In genomic region chr3:57793737-57794187, GRCh38 we compare ENCODE assay signal across 13 cellular contexts. TPM values are rescaled to one million over a fixed set of nuclear protein-coding genes. Genes with fewer than 3 reads are reported as not detected.
DNase-seq lines count a peak whose midpoint lies in the region; ATAC-seq, FAIRE-seq and TF ChIP-seq lines count a peak whose summit lies in the region.
"Had no signal": no experiment of that assay in that cellular context is flagged by ENCODE, and none has a peak within 500 bp of the region (broad histone marks: within the 10 kb centered on the region; RNA-seq: fewer than 3 reads in every experiment).

No MANE protein-coding gene starts in this region.

- H3K36me3 Mint-ChIP-seq in T-helper 2 cell treated with Interferon-gamma antibody and Interleukin-4, amounts not matched to agents 5 μg/mL and 100 μg/mL, for 36 hours (ENCODE audit: low read depth), result peaks cover 3% of the 10 kb centered on the region
- H3K36me3 Mint-ChIP-seq: CD8-positive, alpha-beta T cell had no signal

- H3K4me1 Mint-ChIP-seq in T-helper 2 cell treated with Interferon-gamma antibody and Interleukin-4, amounts not matched to agents 5 μg/mL and 100 μg/mL, for 36 hours (ENCODE audit: low read depth), result peaks cover 28% of the 10 kb centered on the region

- peak overlapping the region; percentile 9 for H2AFZ ChIP-seq in ACC112 (ENCODE audit: low read length, unreplicated experiment)

- H3K36me3 ChIP-seq in ACC112 (ENCODE audit: insufficient read depth, low read length) (no peaks in the 10 kb centered on the region), H7 (replicated peaks; ENCODE audit: control insufficient read depth, insufficient read depth, low read length) (no peaks in the 10 kb centered on the region)

- H3K27ac ChIP-seq in ACC112 (ENCODE audit: low read depth, low read length), result peak overlapping the region; percentile 80

- no peak overlapping the region for H3K4me3 Mint-ChIP-seq in T-helper 2 cell treated with Interferon-gamma antibody and Interleukin-4, amounts not matched to agents 5 μg/mL and 100 μg/mL, for 36 hours
- H3K4me3 Mint-ChIP-seq: activated CD4-positive, alpha-beta T cell treated with anti-CD3 and anti-CD28 coated beads, Interleukin-2, amount 10 ng/mL, durations not matched to agents 7 days and 5 days; CD8-positive, alpha-beta T cell had no signal

- peak; percentile 28 for FAIRE-seq in GM12891 (lab: Jason Lieb, UNC)
- FAIRE-seq: endometrium had no signal

- no peaks in the 10 kb centered on the region for H3K27me3 ChIP-seq in ACC112 (ENCODE audit: insufficient read depth, low read length)
- no peaks in the 10 kb centered on the region for H3K27me3 ChIP-seq in H7 (ENCODE audit: control insufficient read depth, insufficient read depth, low read length)

- TF ChIP-seq POLR2A in GM12891 (IDR thresholded peaks at IDR 0.05; ENCODE audit: low read depth, low read length) (no peak), GM18505 (IDR thresholded peaks at IDR 0.05; ENCODE audit: borderline replicate concordance, extremely low read depth, insufficient read depth, insufficient read length) (no peak)

- ATAC-seq in GM18505 (IDR thresholded peaks at IDR 0.05; ENCODE audit: unreplicated experiment), result no peak
- ATAC-seq in GM18867 (IDR thresholded peaks at IDR 0.05; ENCODE audit: unreplicated experiment), result no peak
- no peak for ATAC-seq in GM19395 (IDR thresholded peaks at IDR 0.05; ENCODE audit: unreplicated experiment)
- ATAC-seq: CD8-positive, alpha-beta T cell had no signal

- H3K79me2 ChIP-seq in ACC112 (ENCODE audit: control insufficient read depth, insufficient read depth, low read length, unreplicated experiment), result peaks cover 69% of the 10 kb centered on the region

- H3K4me1 ChIP-seq in ACC112 (ENCODE audit: control insufficient read depth, insufficient read depth, low read length, unreplicated experiment), result peaks cover 39% of the 10 kb centered on the region

- H3K27ac Mint-ChIP-seq in T-helper 2 cell treated with Interferon-gamma antibody and Interleukin-4, amounts not matched to agents 5 μg/mL and 100 μg/mL, for 36 hours, result peak overlapping the region; percentile 7
- H3K27ac Mint-ChIP-seq: activated CD4-positive, alpha-beta T cell treated with anti-CD3 and anti-CD28 coated beads, Interleukin-2, amount 10 ng/mL, durations not matched to agents 7 days and 5 days; CD8-positive, alpha-beta T cell had no signal

- no peaks in the 10 kb centered on the region for H3K9me3 Mint-ChIP-seq in T-helper 2 cell treated with Interferon-gamma antibody and Interleukin-4, amounts not matched to agents 5 μg/mL and 100 μg/mL, for 36 hours
- H3K9me3 Mint-ChIP-seq: activated CD4-positive, alpha-beta T cell treated with anti-CD3 and anti-CD28 coated beads, Interleukin-2, amount 10 ng/mL, durations not matched to agents 7 days and 5 days; CD8-positive, alpha-beta T cell had no signal

- DNase-seq in GM12891 (ENCODE audit: insufficient read length, low spot score) (no peak), fibroblast of peridontal ligament (ENCODE audit: extremely low read depth) (peak; percentile 39), H7 (no peak)
- DNase-seq in T-helper 2 cell treated with Interferon-gamma antibody and Interleukin-4, amounts not matched to agents 5 μg/mL and 100 μg/mL, for 36 hours (ENCODE audit: low spot score), result no peak
- DNase-seq: activated CD4-positive, alpha-beta T cell treated with anti-CD3 and anti-CD28 coated beads, Interleukin-2, amount 10 ng/mL, durations not matched to agents 7 days and 5 days; CD8-positive, alpha-beta T cell; midbrain; NCI-H526 had no signal

- no peaks in the 10 kb centered on the region for H3K27me3 Mint-ChIP-seq in T-helper 2 cell treated with Interferon-gamma antibody and Interleukin-4, amounts not matched to agents 5 μg/mL and 100 μg/mL, for 36 hours (ENCODE audit: low read depth)
- H3K27me3 Mint-ChIP-seq: activated CD4-positive, alpha-beta T cell treated with anti-CD3 and anti-CD28 coated beads, Interleukin-2, amount 10 ng/mL, durations not matched to agents 7 days and 5 days had no signal

- H3K4me3 ChIP-seq in ACC112 (ENCODE audit: low read depth, low read length) (peak overlapping the region; percentile 61), H7 (ENCODE audit: insufficient read depth, low read depth, low read length) (no peak overlapping the region)

TF ChIP-seq in GM12891, 5 proteins besides CTCF, POLR2A, EP300 and RAD21:
- TF ChIP-seq POU2F2 (IDR thresholded peaks at IDR 0.05; ENCODE audit: low read depth, low read length) (no peak), TAF1 (IDR thresholded peaks at IDR 0.05; ENCODE audit: low read depth, low read length) (no peak), POLR2AphosphoS5 (IDR thresholded peaks at IDR 0.05; ENCODE audit: low read depth, low read length) (no peak), SPI1 (IDR thresholded peaks at IDR 0.05; ENCODE audit: low read depth, low read length) (no peak), PAX5 (IDR thresholded peaks at IDR 0.05; ENCODE audit: insufficient read depth, low read length, severe bottlenecking) (no peak)

RNA-seq across cellular contexts. Expression of gene SLMAP, which starts 37.7 kb away (rescaled TPM):
- 15.7 TPM for polyA plus RNA-seq in GM12891 (2012; ENCODE audit: low read depth, missing spikeins)
- total RNA-seq in H7 (2014; rRNA removed; shearing (Covaris generic)), result 33.5 and 40.7 TPM in 2 replicates
